8 cellular contexts compared by ENCODE assay signal in the genomic region with DNA sequence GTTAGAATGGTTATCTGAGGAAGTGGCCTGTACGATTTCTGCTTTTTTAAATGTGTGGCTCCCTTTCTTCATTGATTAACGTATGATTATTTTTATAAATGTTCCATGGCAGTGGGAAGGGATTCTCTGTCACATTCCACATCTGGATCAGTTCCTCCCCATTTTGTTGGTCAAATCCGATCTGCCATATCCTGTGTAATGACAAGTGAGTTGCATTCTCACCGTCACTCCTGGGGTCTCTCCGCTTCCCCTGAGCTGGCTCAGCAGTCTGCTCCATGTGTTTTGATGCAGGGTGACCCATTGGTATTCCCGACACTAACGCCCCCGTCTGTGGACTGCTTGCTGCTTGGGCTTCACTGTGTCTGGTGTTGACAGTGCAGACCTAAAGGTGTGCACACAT. TPM values are rescaled to one million over a fixed set of nuclear protein-coding genes. Genes with fewer than 3 reads are reported as not detected.
DNase-seq lines count a peak whose midpoint lies in the region; ATAC-seq and TF ChIP-seq lines count a peak whose summit lies in the region.

No MANE protein-coding gene starts in this region.

- H3K9me3 ChIP-seq in ascending aorta = no peaks in the 10 kb centered on the region

- H3K36me3 Mint-ChIP-seq in stimulated activated naive CD8-positive, alpha-beta T cell treated with anti-CD3 and anti-CD28 coated beads, Interleukin-15, Interleukin-2, amounts not matched to agents 100 ng/mL and 50 ng/mL, for 24 hours (ENCODE audit: low read depth) = peaks cover 51% of the 10 kb centered on the region
- peaks cover 10% of the 10 kb centered on the region for H3K36me3 Mint-ChIP-seq in memory B cell

- H3K27ac ChIP-seq in ascending aorta = peak overlapping the region; percentile 71 to 75

- H3K36me3 ChIP-seq in ascending aorta = peaks cover 32 to 71% of the 10 kb centered on the region in 2 donors

- ATAC-seq in stimulated activated naive CD8-positive, alpha-beta T cell treated with anti-CD3 and anti-CD28 coated beads, Interleukin-15, Interleukin-2, amounts not matched to agents 100 U/mL and 50 U/mL, for 24 hours = no peak
- ATAC-seq in memory B cell (ENCODE audit: low read depth) = no peak

- H3K9me3 Mint-ChIP-seq in stimulated activated naive CD8-positive, alpha-beta T cell treated with anti-CD3 and anti-CD28 coated beads, Interleukin-15, Interleukin-2, amounts not matched to agents 100 ng/mL and 50 ng/mL, for 24 hours = no peaks in the 10 kb centered on the region
- no peaks in the 10 kb centered on the region for H3K9me3 Mint-ChIP-seq in memory B cell

- peaks cover 65% of the 10 kb centered on the region for H3K4me1 Mint-ChIP-seq in stimulated activated naive CD8-positive, alpha-beta T cell treated with anti-CD3 and anti-CD28 coated beads, Interleukin-15, Interleukin-2, amounts not matched to agents 100 ng/mL and 50 ng/mL, for 24 hours (ENCODE audit: low read depth)
- H3K4me1 Mint-ChIP-seq in memory B cell = peaks cover 46% of the 10 kb centered on the region

- H3K4me3 ChIP-seq in ascending aorta = peak overlapping the region in 1 of 2 donors; percentile 6

- no peak overlapping the region for H3K4me3 Mint-ChIP-seq in stimulated activated naive CD8-positive, alpha-beta T cell treated with anti-CD3 and anti-CD28 coated beads, Interleukin-15, Interleukin-2, amounts not matched to agents 100 ng/mL and 50 ng/mL, for 24 hours
- peak overlapping the region; percentile 76 for H3K4me3 Mint-ChIP-seq in memory B cell

- H3K27me3 Mint-ChIP-seq in stimulated activated naive CD8-positive, alpha-beta T cell treated with anti-CD3 and anti-CD28 coated beads, Interleukin-15, Interleukin-2, amounts not matched to agents 100 ng/mL and 50 ng/mL, for 24 hours = no peaks in the 10 kb centered on the region
- H3K27me3 Mint-ChIP-seq in memory B cell = no peaks in the 10 kb centered on the region

- peak overlapping the region; percentile 69 for H3K27ac Mint-ChIP-seq in stimulated activated naive CD8-positive, alpha-beta T cell treated with anti-CD3 and anti-CD28 coated beads, Interleukin-15, Interleukin-2, amounts not matched to agents 100 ng/mL and 50 ng/mL, for 24 hours
- H3K27ac Mint-ChIP-seq in memory B cell = peak overlapping the region; percentile 92

- no peak for DNase-seq in stimulated activated naive CD8-positive, alpha-beta T cell treated with anti-CD3 and anti-CD28 coated beads, Interleukin-15, Interleukin-2, amounts not matched to agents 100 U/mL and 50 U/mL, for 24 hours
- DNase-seq in ascending aorta (ENCODE audit: low spot score in 2 of 2) (peak in 1 of 2 donors; percentile 71), memory B cell (ENCODE audit: low spot score in 2 of 2) (no peak), DMS79 (lab: John Stamatoyannopoulos, UW) (no peak), GM19240 (ENCODE audit: insufficient read length, low spot score) (no peak), NOMO-1 treated with DMSO at 0.1 percent for 48 hours (lab: John Stamatoyannopoulos, UW; ENCODE audit: unreplicated experiment) (no peak), HuH-7 (ENCODE audit: low spot score) (no peak)

- H3K4me1 ChIP-seq in ascending aorta = peaks cover 11 to 50% of the 10 kb centered on the region in 2 donors

- no peaks in the 10 kb centered on the region for H3K27me3 ChIP-seq in ascending aorta

- intact Hi-C loops in ascending aorta (cut with DNase I) = no loop called here

- no peak for TF ChIP-seq CTCF in ascending aorta (IDR thresholded peaks at IDR 0.05)

RNA-seq across cellular contexts. Expression of gene NEAT1, which starts 20.4 kb away (rescaled TPM):
- total RNA-seq in ascending aorta = 180 TPM

RNA-seq across cellular contexts. Expression of gene MALAT1, which starts 55.9 kb away (rescaled TPM):
- 8,553 TPM for total RNA-seq in ascending aorta

RNA-seq across cellular contexts. Expression of gene FRMD8, which starts 56.5 kb away (rescaled TPM):
- 99.3 TPM for total RNA-seq in ascending aorta
